15 cellular contexts compared by ENCODE assay signal in the genomic region with DNA sequence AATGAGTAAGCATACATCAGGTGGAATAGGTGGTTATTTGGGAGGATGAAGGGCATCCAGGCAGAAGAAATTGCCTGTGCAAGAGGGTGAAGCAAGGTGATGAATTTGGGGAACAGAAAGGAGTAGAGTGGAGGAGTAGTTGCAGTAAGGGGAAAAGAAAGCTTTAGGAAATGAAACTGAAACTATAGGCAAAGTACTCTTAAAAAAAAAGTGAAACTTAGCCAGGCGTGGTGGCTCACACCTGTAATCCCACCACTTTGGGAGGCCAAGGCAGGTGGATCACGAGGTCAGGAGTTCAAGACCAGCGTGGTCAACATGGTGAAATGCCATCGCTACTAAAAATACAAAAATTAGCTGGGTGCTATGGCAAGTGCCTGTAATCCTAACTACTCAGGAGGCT. TPM values are rescaled to one million over a fixed set of nuclear protein-coding genes. Genes with fewer than 3 reads are reported as not detected.
A peak's percentile ranks its signal among the peaks of the same experiment; 100 is the strongest.
DNase-seq lines count a peak whose midpoint lies in the region; ATAC-seq and TF ChIP-seq lines count a peak whose summit lies in the region.
"Had no signal": no experiment of that assay in that cellular context is flagged by ENCODE, and none has a peak within 500 bp of the region (broad histone marks: within the 10 kb centered on the region; RNA-seq: fewer than 3 reads in every experiment).

No MANE protein-coding gene starts in this region.

- no peak overlapping the region for H3K4me3 ChIP-seq in gastroesophageal sphincter
- H3K4me3 ChIP-seq: left lung, thoracic aorta had no signal

- peak; percentile 62 for ATAC-seq in GM21619 (IDR thresholded peaks at IDR 0.05; ENCODE audit: unreplicated experiment)
- ATAC-seq in central memory CD8-positive, alpha-beta T cell (replicated peaks; ENCODE audit: extremely low read depth, poor library complexity, severe bottlenecking): no peak
- no peak for ATAC-seq in gastroesophageal sphincter
- ATAC-seq in HG02763 (IDR thresholded peaks at IDR 0.05; ENCODE audit: unreplicated experiment): no peak
- ATAC-seq: left lung had no signal

- no peaks in the 10 kb centered on the region for H3K9me3 ChIP-seq in gastroesophageal sphincter
- H3K9me3 ChIP-seq: left lung, thoracic aorta had no signal

- peaks cover 11% of the 10 kb centered on the region for H3K4me1 Mint-ChIP-seq in central memory CD8-positive, alpha-beta T cell

- H3K4me3 Mint-ChIP-seq in central memory CD8-positive, alpha-beta T cell: no peak overlapping the region

- no peak for TF ChIP-seq POLR2A in gastroesophageal sphincter (IDR thresholded peaks at IDR 0.05)

- H3K27me3 ChIP-seq in gastroesophageal sphincter: no peaks in the 10 kb centered on the region
- H3K27me3 ChIP-seq: left lung had no signal

- peaks cover 19 to 77% of the 10 kb centered on the region in 2 donors for H3K36me3 ChIP-seq in gastroesophageal sphincter

- H3K27me3 Mint-ChIP-seq in central memory CD8-positive, alpha-beta T cell: no peaks in the 10 kb centered on the region

- H3K4me1 ChIP-seq in gastroesophageal sphincter: peaks cover 0 to 6% (median 0%) of the 10 kb centered on the region in 3 donors
- H3K4me1 ChIP-seq: left lung had no signal

- no peak for TF ChIP-seq CTCF in gastroesophageal sphincter (IDR thresholded peaks at IDR 0.05)

- no peak for TF ChIP-seq EP300 in gastroesophageal sphincter (IDR thresholded peaks at IDR 0.05)

- peaks cover 75% of the 10 kb centered on the region for H3K36me3 Mint-ChIP-seq in central memory CD8-positive, alpha-beta T cell (ENCODE audit: insufficient read depth)

- 99 to 100% methylated on average over 4 of the region's 4 CpGs for WGBS in gastroesophageal sphincter (ENCODE audit: low coverage in 1 of 2), 2 donors

- peak; percentile 20 for DNase-seq in SIG-M5 treated with dmso at 0.1 percent for 504 hours (lab: John Stamatoyannopoulos, UW; ENCODE audit: unreplicated experiment)
- DNase-seq in SIG-M5 (lab: John Stamatoyannopoulos, UW): no peak
- DNase-seq in M059J (ENCODE audit: low read depth): peak; percentile 13
- no peak for DNase-seq in central memory CD8-positive, alpha-beta T cell (ENCODE audit: low spot score in 2 of 2)
- no peak for DNase-seq in NK-92 treated with Interleukin-12 subunit alpha and Interleukin-12 subunit beta, amount 100 ng/mL, for 24 hours (lab: John Stamatoyannopoulos, UW)
- DNase-seq: activated CD8-positive, alpha-beta memory T cell treated with anti-CD3 and anti-CD28 coated beads, Interleukin-2, amount 50 U/mL, for 48 hours; effector CD8-positive, alpha-beta T cell; left lung; NCI-H2081; T-helper 9 cell had no signal

- H3K27ac Mint-ChIP-seq in central memory CD8-positive, alpha-beta T cell (ENCODE audit: low read depth): peak overlapping the region; percentile 21

- no peak overlapping the region for H3K27ac ChIP-seq in gastroesophageal sphincter
- H3K27ac ChIP-seq: 22Rv1, left lung, thoracic aorta had no signal

- no peaks in the 10 kb centered on the region for H3K9me3 Mint-ChIP-seq in central memory CD8-positive, alpha-beta T cell

RNA-seq across cellular contexts. Expression of a gene that starts 17.6 kb away (rescaled TPM):
- total RNA-seq in M059J (2014; rRNA removed; shearing (Covaris generic)): 82.5 and 109 TPM in 2 replicates
- 10 to 100 TPM; 28.4 to 38.8 (median 32.4) TPM for total RNA-seq in gastroesophageal sphincter

Comparison
In these comparisons a context has a peak if more than half of its experiments do, and no peak if none do; other contexts are left out.
1. DNase-seq: peak in SIG-M5 treated with dmso at 0.1 percent for 504 hours (single experiment) and M059J (single experiment); none in SIG-M5 (single experiment), central memory CD8-positive, alpha-beta T cell (0 of 2) and NK-92 treated with Interleukin-12 subunit alpha and Interleukin-12 subunit beta, amount 100 ng/mL, for 24 hours (single experiment).